9 cellular contexts compared by ENCODE assay signal in the genomic region with DNA sequence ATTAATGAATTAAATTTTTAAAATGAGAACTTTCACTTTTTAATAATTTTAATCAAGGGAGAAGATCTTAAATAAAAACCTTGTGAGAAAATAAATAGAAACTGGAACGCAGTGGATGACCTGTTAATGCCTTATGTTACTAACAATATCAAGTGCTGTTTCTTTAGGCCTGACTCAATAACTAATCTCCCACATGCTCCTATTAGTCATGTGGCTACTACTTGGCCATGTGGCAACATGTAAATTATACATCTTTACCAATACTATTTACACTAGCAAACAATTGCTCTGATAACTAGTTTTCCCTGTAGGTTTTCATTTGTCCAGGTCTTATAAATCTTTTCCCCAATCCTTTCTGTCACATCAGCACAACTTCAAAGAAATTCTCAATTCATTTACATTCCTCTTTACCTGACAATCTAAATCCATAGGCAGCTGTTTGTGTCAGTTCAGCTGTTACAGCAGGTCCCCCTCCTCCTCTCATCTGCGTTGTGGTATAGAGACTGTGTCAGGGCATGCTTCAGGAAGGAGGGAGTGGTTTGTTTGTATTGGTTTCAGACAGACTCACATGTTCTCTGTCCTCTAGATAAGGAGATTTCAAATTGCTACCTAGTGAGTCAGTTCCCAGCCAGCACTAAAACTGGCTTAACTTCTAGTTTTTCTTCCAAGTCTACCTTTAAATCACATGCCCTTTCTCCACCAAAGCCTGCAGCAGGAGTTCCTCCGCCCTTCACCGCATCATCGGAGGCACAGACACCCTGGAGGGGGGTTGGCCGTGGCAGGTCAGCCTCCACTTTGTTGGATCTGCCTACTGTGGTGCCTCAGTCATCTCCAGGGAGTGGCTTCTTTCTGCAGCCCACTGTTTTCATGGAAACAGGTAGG. TPM values are rescaled to one million over a fixed set of nuclear protein-coding genes. Genes with fewer than 3 reads are reported as not detected.
DNase-seq lines count a peak whose midpoint lies in the region; ATAC-seq and TF ChIP-seq lines count a peak whose summit lies in the region.
"Had no signal": no experiment of that assay in that cellular context is flagged by ENCODE, and none has a peak within 500 bp of the region (broad histone marks: within the 10 kb centered on the region; RNA-seq: fewer than 3 reads in every experiment).

No MANE protein-coding gene starts in this region.

- no peak overlapping the region for H3K27ac ChIP-seq in cardiac muscle cell
- H3K27ac ChIP-seq in adrenal gland, result peak overlapping the region in 1 of 5 donors; percentile 34

- peaks cover 6% of the 10 kb centered on the region for H3K4me1 ChIP-seq in cardiac muscle cell (ENCODE audit: low read depth)
- no peaks in the 10 kb centered on the region for H3K4me1 ChIP-seq in adrenal gland (replicated peaks in 1 of 2)

- H3K9me3 ChIP-seq in cardiac muscle cell (ENCODE audit: low read depth) (no peaks in the 10 kb centered on the region), adrenal gland (replicated peaks in 1 of 3) (no peaks in the 10 kb centered on the region)

- WGBS in adrenal gland, 4 donors, result 29 to 51% (median 37%) methylated on average over 6 of the region's 6 CpGs

- TF ChIP-seq CTCF in cardiac muscle cell (IDR thresholded peaks at IDR 0.05; ENCODE audit: low read depth, low read length) (no peak), adrenal gland (IDR thresholded peaks at IDR 0.05) (no peak)

- peak; percentile 80 for ATAC-seq in HG03039 (IDR thresholded peaks at IDR 0.05; ENCODE audit: unreplicated experiment)

- H3K36me3 ChIP-seq in cardiac muscle cell, result no peaks in the 10 kb centered on the region
- no peaks in the 10 kb centered on the region for H3K36me3 ChIP-seq in adrenal gland (replicated peaks in 1 of 2)

- intact Hi-C loops in cardiac septum (cut with DNase I), result no loop called here
- intact Hi-C loops in adrenal gland (cut with DNase I), result no loop called here

- H3K27me3 ChIP-seq in cardiac muscle cell, result peaks cover 24% of the 10 kb centered on the region
- no peaks in the 10 kb centered on the region for H3K27me3 ChIP-seq in adrenal gland

- TF ChIP-seq POLR2A in adrenal gland (IDR thresholded peaks at IDR 0.05) (peak in 1 of 2 donors; percentile 30), erythroblast (IDR thresholded peaks at IDR 0.05; ENCODE audit: low read length) (no peak)

- H3K4me3 ChIP-seq in cardiac muscle cell (no peak overlapping the region), adrenal gland (no peak overlapping the region)

- peak; percentile 21 to 87 for DNase-seq in cardiac muscle cell (ENCODE audit: low read depth in 1 of 2, low spot score in 1 of 2)
- no peak for DNase-seq in cardiac septum (ENCODE audit: low spot score)
- peak; percentile 53 to 55 for DNase-seq in NCI-H526 (lab: John Stamatoyannopoulos, UW)
- DNase-seq in adrenal gland, result peak in 6 of 7 donors; percentile 29 to 77 (median 54)
- DNase-seq in lung microvascular endothelial cell (ENCODE audit: low read depth in 2 of 2), result peak; percentile 36 to 85
- DNase-seq in erythroblast (lab: John Stamatoyannopoulos, UW), result no peak
- no peak for DNase-seq in Ammon's horn (ENCODE audit: low spot score)

RNA-seq across cellular contexts. Expression of a gene that starts 11.3 kb away (rescaled TPM):
- total RNA-seq in cardiac muscle cell, result 10.4 and 15.4 TPM in 2 replicates
- 10.0 and 18.8 TPM in 2 replicates for polyA plus RNA-seq in cardiac muscle cell
- 5.1 TPM for total RNA-seq in cardiac septum
- total RNA-seq in adrenal gland, result 1 to 10 TPM in 6 of 8 donors, under 1 TPM in 2; 0.06 to 4.0 (median 2.3) TPM
- polyA plus RNA-seq in adrenal gland, result 1 to 10 TPM; 1.1 to 2.2 (median 2.2) TPM
- 4.8 and 9.1 TPM in 2 replicates for total RNA-seq in lung microvascular endothelial cell

RNA-seq across cellular contexts. Expression of a gene that starts 40.3 kb away (rescaled TPM):
- total RNA-seq in cardiac muscle cell (not detected in 2 replicates), cardiac septum (not detected), adrenal gland (not detected), lung microvascular endothelial cell (not detected in 2 replicates)
- polyA plus RNA-seq in cardiac muscle cell (not detected in 2 replicates), adrenal gland (not detected)
- total RNA-seq: subcutaneous adipose tissue had no signal

RNA-seq across cellular contexts. Expression of a gene that starts 58.2 kb away (rescaled TPM):
- total RNA-seq in cardiac muscle cell (not detected in 2 replicates), cardiac septum (not detected), adrenal gland (1 to 10 TPM in 1 of 8 donors, under 1 TPM in 3, not detected in 4; 0.18 to 1.8 (median 0.47) TPM), lung microvascular endothelial cell (not detected in 2 replicates)
- polyA plus RNA-seq in cardiac muscle cell (0.66 and 1.7 TPM in 2 replicates), adrenal gland (under 1 TPM in 2 of 3 donors, not detected in 1; 0.07 to 0.26 TPM)

Comparison
In these comparisons a context has a peak if more than half of its experiments do, and no peak if none do; other contexts are left out.
1. DNase-seq: peak in cardiac muscle cell (2 of 2), NCI-H526 (2 of 2), adrenal gland (6 of 7) and lung microvascular endothelial cell (2 of 2); none in cardiac septum (single experiment), erythroblast (0 of 2) and Ammon's horn (single experiment).